Comparison of ENCODE assay signal across 31 cellular contexts in the genomic region with DNA sequence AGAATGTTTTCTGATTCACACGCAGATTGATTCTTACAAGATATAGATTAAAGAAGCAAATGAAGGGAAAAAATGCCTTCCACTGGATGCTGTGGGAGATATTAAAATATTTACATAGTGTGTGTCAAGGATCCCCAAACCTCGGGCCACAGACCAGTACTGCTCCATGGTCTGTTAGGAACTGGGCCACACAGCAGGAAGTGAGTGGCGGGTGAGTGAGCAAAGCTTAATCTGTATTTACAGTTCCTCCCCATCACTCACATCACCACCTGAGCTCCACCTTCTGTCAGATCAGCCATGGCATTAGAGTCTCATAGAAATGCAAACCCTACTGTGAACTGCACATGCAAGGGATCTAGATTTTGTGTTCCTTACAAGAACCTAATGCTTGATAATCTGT.
"Had no signal": no experiment of that assay in that cellular context is flagged by ENCODE, and none has a peak within 500 bp of the region (broad histone marks: within the 10 kb centered on the region; RNA-seq: fewer than 3 reads in every experiment).

No MANE protein-coding gene starts in this region.

- H3K27ac Mint-ChIP-seq: activated CD4-positive, alpha-beta T cell treated with anti-CD3 and anti-CD28 coated beads for 36 hours; activated CD4-positive, alpha-beta T cell treated with anti-CD3 and anti-CD28 coated beads, Interleukin-2, amount 10 ng/mL, durations not matched to agents 7 days and 5 days; activated CD8-positive, alpha-beta T cell treated with anti-CD3 and anti-CD28 coated beads, Interleukin-2, amount 10 ng/mL, durations not matched to agents 7 days and 5 days; activated naive CD4-positive, alpha-beta T cell treated with anti-CD3 and anti-CD28 coated beads, Interleukin-2, amount 50 U/mL, for 24 hours; activated naive CD8-positive, alpha-beta T cell treated with anti-CD3 and anti-CD28 coated beads, Interleukin-2, amount 10 ng/mL, durations not matched to agents 7 days and 5 days; activated T-cell treated with anti-CD3 and anti-CD28 coated beads, Interleukin-2, amount 50 U/mL, for 24 hours; activated T-helper 2 cell treated with anti-CD3 and anti-CD28 coated beads, Interferon-gamma antibody, Interleukin-2, Interleukin-4, amounts not matched to agents 10 μg/mL and 5 μg/mL and 100 μg/mL, durations not matched to agents 14 hours and 24 hours and 36 hours; WTC11 had no signal

- H3K36me3 Mint-ChIP-seq: activated naive CD4-positive, alpha-beta T cell treated with anti-CD3 and anti-CD28 coated beads, Interleukin-2, amount 50 U/mL, for 24 hours; activated naive CD8-positive, alpha-beta T cell treated with anti-CD3 and anti-CD28 coated beads, Interleukin-2, amount 10 ng/mL, durations not matched to agents 7 days and 5 days; WTC11 had no signal

- H3K27ac ChIP-seq: ascending aorta, breast epithelium, coronary artery, PC-9, RWPE1 had no signal

- H3K4me2 ChIP-seq: PC-9 had no signal

- H3K4me1 Mint-ChIP-seq: activated CD4-positive, alpha-beta T cell treated with anti-CD3 and anti-CD28 coated beads for 36 hours; activated CD4-positive, alpha-beta T cell treated with anti-CD3 and anti-CD28 coated beads, Interleukin-2, amount 10 ng/mL, durations not matched to agents 7 days and 5 days; activated naive CD4-positive, alpha-beta T cell treated with anti-CD3 and anti-CD28 coated beads, Interleukin-2, amount 50 U/mL, for 24 hours; activated naive CD8-positive, alpha-beta T cell treated with anti-CD3 and anti-CD28 coated beads, Interleukin-2, amount 10 ng/mL, durations not matched to agents 7 days and 5 days had no signal

- ATAC-seq: activated CD4-positive, alpha-beta T cell treated with anti-CD3 and anti-CD28 coated beads for 36 hours; activated CD4-positive, CD25-positive, alpha-beta regulatory T cell treated with anti-CD3 and anti-CD28 coated beads, Interleukin-2, amount 50 U/mL, for 24 hours; activated CD8-positive, alpha-beta T cell treated with anti-CD3 and anti-CD28 coated beads, Interleukin-2, amount 10 ng/mL, durations not matched to agents 7 days and 5 days; Right ventricle myocardium inferior; WTC11 had no signal

- H3K4me1 ChIP-seq: ascending aorta, breast epithelium had no signal

- H2AFZ ChIP-seq: PC-9 had no signal

- FAIRE-seq: RCC 7860 had no signal

- DNase-seq: activated CD4-positive, alpha-beta T cell treated with anti-CD3 and anti-CD28 coated beads for 36 hours; activated CD4-positive, alpha-beta T cell treated with anti-CD3 and anti-CD28 coated beads, Interleukin-2, amount 10 ng/mL, durations not matched to agents 7 days and 5 days; activated CD4-positive, alpha-beta T cell treated with anti-CD3 and anti-CD28 coated beads, Interleukin-2, amount 50 U/mL, for 48 hours; activated CD8-positive, alpha-beta T cell treated with anti-CD3 and anti-CD28 coated beads, Interleukin-2, amount 10 ng/mL, durations not matched to agents 7 days and 5 days; activated gamma-delta T cell; activated naive CD4-positive, alpha-beta T cell treated with Interleukin-2 at 50 U/mL for 16 hours; activated naive CD8-positive, alpha-beta T cell treated with anti-CD3 and anti-CD28 coated beads, Interleukin-2, amount 10 ng/mL, durations not matched to agents 7 days and 5 days; activated T-cell treated with anti-CD3 and anti-CD28 coated beads, Interleukin-2, amount 50 U/mL, for 24 hours; amygdala; NCI-H1092; NCI-H146; NCI-H187; NCI-H2029 treated with DMSO at 0.1 percent for 48 hours; NCI-H2171 treated with DMSO at 0.1 percent for 48 hours; NCI-H2227 treated with DMSO at 0.1 percent for 48 hours; NCI-H446; NCI-H510A treated with DMSO at 0.1 percent for 48 hours; NCI-H526 treated with DMSO at 0.1 percent for 48 hours; NK-92 treated with Interleukin-12 subunit alpha and Interleukin-12 subunit beta, amount 100 ng/mL, for 24 hours; PC-9; T1000 had no signal

- H3K36me3 ChIP-seq: ascending aorta, breast epithelium had no signal

- H3K4me3 ChIP-seq: ascending aorta, breast epithelium, coronary artery, PC-9 had no signal

- H3K27me3 Mint-ChIP-seq: activated CD4-positive, alpha-beta T cell treated with anti-CD3 and anti-CD28 coated beads for 36 hours; activated CD4-positive, alpha-beta T cell treated with anti-CD3 and anti-CD28 coated beads, Interleukin-2, amount 10 ng/mL, durations not matched to agents 7 days and 5 days; activated naive CD4-positive, alpha-beta T cell treated with anti-CD3 and anti-CD28 coated beads, Interleukin-2, amount 50 U/mL, for 24 hours; activated naive CD8-positive, alpha-beta T cell treated with anti-CD3 and anti-CD28 coated beads, Interleukin-2, amount 10 ng/mL, durations not matched to agents 7 days and 5 days; activated T-cell treated with anti-CD3 and anti-CD28 coated beads, Interleukin-2, amount 50 U/mL, for 24 hours had no signal

- H3K27me3 ChIP-seq: ascending aorta, breast epithelium had no signal

- H3K9me3 Mint-ChIP-seq: activated CD4-positive, alpha-beta T cell treated with anti-CD3 and anti-CD28 coated beads, Interleukin-2, amount 10 ng/mL, durations not matched to agents 7 days and 5 days; activated naive CD4-positive, alpha-beta T cell treated with anti-CD3 and anti-CD28 coated beads, Interleukin-2, amount 50 U/mL, for 24 hours; activated naive CD8-positive, alpha-beta T cell treated with anti-CD3 and anti-CD28 coated beads, Interleukin-2, amount 10 ng/mL, durations not matched to agents 7 days and 5 days; activated T-cell treated with anti-CD3 and anti-CD28 coated beads, Interleukin-2, amount 50 U/mL, for 24 hours; activated T-helper 2 cell treated with anti-CD3 and anti-CD28 coated beads, Interferon-gamma antibody, Interleukin-2, Interleukin-4, amounts not matched to agents 10 μg/mL and 5 μg/mL and 100 μg/mL, durations not matched to agents 14 hours and 24 hours and 36 hours; WTC11 had no signal

- H3K4me3 Mint-ChIP-seq: activated CD4-positive, alpha-beta T cell treated with anti-CD3 and anti-CD28 coated beads for 36 hours; activated CD4-positive, alpha-beta T cell treated with anti-CD3 and anti-CD28 coated beads, Interleukin-2, amount 10 ng/mL, durations not matched to agents 7 days and 5 days; activated CD8-positive, alpha-beta T cell treated with anti-CD3 and anti-CD28 coated beads, Interleukin-2, amount 10 ng/mL, durations not matched to agents 7 days and 5 days; activated naive CD4-positive, alpha-beta T cell treated with anti-CD3 and anti-CD28 coated beads, Interleukin-2, amount 50 U/mL, for 24 hours; activated naive CD8-positive, alpha-beta T cell treated with anti-CD3 and anti-CD28 coated beads, Interleukin-2, amount 10 ng/mL, durations not matched to agents 7 days and 5 days; activated T-cell treated with anti-CD3 and anti-CD28 coated beads, Interleukin-2, amount 50 U/mL, for 24 hours; WTC11 had no signal

- H3K9me3 ChIP-seq: ascending aorta, breast epithelium had no signal
